8 cellular contexts compared by ENCODE assay signal in genomic region chr6:13487122-13488014, GRCh38. TPM values are rescaled to one million over a fixed set of nuclear protein-coding genes. Genes with fewer than 3 reads are reported as not detected.
A peak's percentile ranks its signal among the peaks of the same experiment; 100 is the strongest.
DNase-seq lines count a peak whose midpoint lies in the region; ATAC-seq and TF ChIP-seq lines count a peak whose summit lies in the region.

Gene GFOD1, minus strand, starts transcription at chr6:13487600. Its CDS starts 710 bp downstream, at chr6:13486890.

- peaks cover 59% of the 10 kb centered on the region for H3K27me3 ChIP-seq in iPS-18a (ENCODE audit: control insufficient read depth, insufficient read depth, low read length)
- no peaks in the 10 kb centered on the region for H3K27me3 ChIP-seq in skeletal muscle satellite cell (ENCODE audit: control insufficient read depth, insufficient read depth, low read length)

- H3K27ac ChIP-seq in iPS-18a (ENCODE audit: low read length), result no peak within 1 kb of the TSS

- POLR2A ChIA-PET in MCF 10A (lab: Yijun Ruan, JAX), result interaction anchor here (0.7 to 5.1 kb wide), 21 partner anchors 9 to 222 kb away, joined by 3 to 64 read pairs (median 5); partner anchors contain the start of genes NOL7, SIRT5 and TBC1D7

- intact Hi-C loops in MCF 10A (cut with micrococcal nuclease), result loop anchor here (2.0 to 5.0 kb wide), 3 partner anchors 50 to 130 kb away; partner anchors contain the start of gene SIRT5

- H3K4me3 ChIP-seq in iPS-18a (ENCODE audit: low read length) (peak within 1 kb of the TSS; percentile 78), skeletal muscle satellite cell (ENCODE audit: low read length) (peak within 1 kb of the TSS; percentile 91)

- H3K27ac Mint-ChIP-seq in MCF 10A (ENCODE audit: low read depth, unreplicated experiment), result peak within 1 kb of the TSS; percentile 50

- H3K9me3 ChIP-seq in iPS-18a (ENCODE audit: control insufficient read depth, low read depth, low read length) (no peaks in the 10 kb centered on the region), skeletal muscle satellite cell (replicated peaks; ENCODE audit: low read length) (no peaks in the 10 kb centered on the region)

- H3K36me3 Mint-ChIP-seq in MCF 10A (ENCODE audit: insufficient read depth, unreplicated experiment), result no peaks in the 10 kb centered on the region

- peak; percentile 23 for TF ChIP-seq CTCF in MCF 10A (IDR thresholded peaks at IDR 0.05; ENCODE audit: unreplicated experiment)

- peak; percentile 71 for ATAC-seq in HG02981 (IDR thresholded peaks at IDR 0.05; ENCODE audit: unreplicated experiment)

- peak; percentile 80 for DNase-seq in NK-92 treated with Interleukin-12 subunit alpha and Interleukin-12 subunit beta, amount 100 ng/mL, for 24 hours (lab: John Stamatoyannopoulos, UW)
- DNase-seq in NK-92 (lab: John Stamatoyannopoulos, UW; ENCODE audit: unreplicated experiment), result no peak
- peak; percentile 68 for DNase-seq in NCI-H2081 treated with DMSO at 0.1 percent for 48 hours (lab: John Stamatoyannopoulos, UW)
- peak; percentile 92 for DNase-seq in UCSD-AML1 (lab: John Stamatoyannopoulos, UW; ENCODE audit: unreplicated experiment)
- peak; percentile 88 for DNase-seq in MCF 10A (ENCODE audit: unreplicated experiment)

- H3K36me3 ChIP-seq in iPS-18a (ENCODE audit: control insufficient read depth, low read depth, low read length) (no peaks in the 10 kb centered on the region), skeletal muscle satellite cell (ENCODE audit: insufficient read depth, low read length) (no peaks in the 10 kb centered on the region)

- CTCF ChIA-PET in MCF 10A (lab: Yijun Ruan, JAX), result interaction anchor here (0.7 to 3.8 kb wide), 10 partner anchors 48 to 348 kb away, joined by 3 to 18 read pairs (median 3); partner anchors contain the start of gene SIRT5

- H3K9me3 Mint-ChIP-seq in MCF 10A (ENCODE audit: unreplicated experiment), result no peaks in the 10 kb centered on the region

- peaks cover 8% of the 10 kb centered on the region for H3K4me1 ChIP-seq in iPS-18a (ENCODE audit: control insufficient read depth, low read depth, low read length)
- H3K4me1 ChIP-seq in skeletal muscle satellite cell (ENCODE audit: control insufficient read depth, insufficient read depth, low read length), result peaks cover 8% of the 10 kb centered on the region

- H3K4me1 Mint-ChIP-seq in MCF 10A (ENCODE audit: insufficient read depth, unreplicated experiment), result peaks cover 23% of the 10 kb centered on the region

- no TSS peak for BruUV-seq in MCF 10A (replicated peaks; lab: Mats Ljungman, UMichigan)

- H3K4me2 ChIP-seq in skeletal muscle satellite cell (ENCODE audit: low read length), result peak within 1 kb of the TSS; percentile 92

- no peaks in the 10 kb centered on the region for H3K27me3 Mint-ChIP-seq in MCF 10A (ENCODE audit: insufficient read depth, unreplicated experiment)

- H3K4me3 Mint-ChIP-seq in MCF 10A (ENCODE audit: unreplicated experiment), result peak within 1 kb of the TSS; percentile 78

- H3K9ac ChIP-seq in iPS-18a (ENCODE audit: low read length) (peak within 1 kb of the TSS; percentile 30), skeletal muscle satellite cell (ENCODE audit: low read depth, low read length) (peak within 1 kb of the TSS; percentile 63)

RNA-seq across cellular contexts. Expression of gene GFOD1, which starts in this region (rescaled TPM):
- 7.1 and 9.5 TPM in 2 replicates for total RNA-seq in MCF 10A (2022)
- 3.5 TPM in 2 replicates for total RNA-seq in skeletal muscle satellite cell (2012; rRNA removed)
